In the genomic region with DNA sequence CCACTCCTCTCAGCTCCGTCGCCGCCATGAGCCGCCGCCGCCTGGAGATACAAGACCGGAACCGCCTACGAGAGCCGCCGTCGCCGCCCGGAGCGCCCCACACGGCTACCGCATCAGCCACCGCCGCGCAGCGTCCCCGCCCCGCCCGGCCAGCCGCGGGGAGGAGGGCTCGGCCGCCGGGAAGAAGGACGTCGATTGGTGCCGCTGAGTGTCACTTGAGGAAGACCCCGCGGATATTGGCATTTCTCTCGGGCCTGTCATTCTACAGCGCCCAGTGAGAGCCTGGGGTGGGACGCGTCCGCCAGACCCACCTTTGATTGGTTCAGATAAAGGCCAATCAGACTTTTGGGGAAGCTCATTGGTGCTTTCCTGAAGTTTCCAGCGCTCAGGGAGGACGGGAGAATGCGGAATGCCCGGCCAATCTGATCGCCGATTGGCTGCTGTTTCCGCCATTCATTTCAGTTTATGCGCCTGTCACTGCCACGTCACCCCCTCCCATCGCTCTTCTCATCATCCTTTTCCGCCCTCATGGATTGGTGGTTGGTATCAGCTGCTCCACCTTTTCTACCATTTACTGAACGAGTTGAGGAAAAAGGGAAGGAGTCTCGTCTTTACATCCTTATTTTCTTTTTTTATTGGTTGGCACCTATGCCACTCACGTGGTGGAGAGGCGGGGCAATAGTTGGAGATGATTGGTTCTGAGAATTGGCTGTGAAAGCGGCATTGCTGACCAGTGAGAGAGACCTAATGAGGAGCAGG, we compare ENCODE assay signal across 8 cellular contexts. TPM values are rescaled to one million over a fixed set of nuclear protein-coding genes. Genes with fewer than 3 reads are reported as not detected.
DNase-seq lines count a peak whose midpoint lies in the region; ATAC-seq and TF ChIP-seq lines count a peak whose summit lies in the region.

A gene with protein sequence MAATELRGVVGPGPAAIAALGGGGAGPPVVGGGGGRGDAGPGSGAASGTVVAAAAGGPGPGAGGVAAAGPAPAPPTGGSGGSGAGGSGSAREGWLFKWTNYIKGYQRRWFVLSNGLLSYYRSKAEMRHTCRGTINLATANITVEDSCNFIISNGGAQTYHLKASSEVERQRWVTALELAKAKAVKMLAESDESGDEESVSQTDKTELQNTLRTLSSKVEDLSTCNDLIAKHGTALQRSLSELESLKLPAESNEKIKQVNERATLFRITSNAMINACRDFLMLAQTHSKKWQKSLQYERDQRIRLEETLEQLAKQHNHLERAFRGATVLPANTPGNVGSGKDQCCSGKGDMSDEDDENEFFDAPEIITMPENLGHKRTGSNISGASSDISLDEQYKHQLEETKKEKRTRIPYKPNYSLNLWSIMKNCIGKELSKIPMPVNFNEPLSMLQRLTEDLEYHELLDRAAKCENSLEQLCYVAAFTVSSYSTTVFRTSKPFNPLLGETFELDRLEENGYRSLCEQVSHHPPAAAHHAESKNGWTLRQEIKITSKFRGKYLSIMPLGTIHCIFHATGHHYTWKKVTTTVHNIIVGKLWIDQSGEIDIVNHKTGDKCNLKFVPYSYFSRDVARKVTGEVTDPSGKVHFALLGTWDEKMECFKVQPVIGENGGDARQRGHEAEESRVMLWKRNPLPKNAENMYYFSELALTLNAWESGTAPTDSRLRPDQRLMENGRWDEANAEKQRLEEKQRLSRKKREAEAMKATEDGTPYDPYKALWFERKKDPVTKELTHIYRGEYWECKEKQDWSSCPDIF (minus strand): TSS at position 138 of the 759 bp plus-strand sequence. CDS start 110 bp downstream, at position 28.

- H3K27ac ChIP-seq in DND-41 (ENCODE audit: low read length) (peak within 1 kb of the TSS; percentile 90), Karpas-422 (ENCODE audit: low read length) (peak within 1 kb of the TSS; percentile 33), esophagus muscularis mucosa (replicated peaks in 1 of 4) (peak within 1 kb of the TSS; percentile 91 to 97 (median 96)), muscle layer of duodenum (ENCODE audit: low read length) (peak within 1 kb of the TSS; percentile 99)

- 0% methylated on average over 23 of the region's 55 CpGs for WGBS in esophagus muscularis mucosa

- peaks cover 47% of the 10 kb centered on the region for H3K4me1 ChIP-seq in DND-41 (ENCODE audit: insufficient read depth, low read length)
- H3K4me1 ChIP-seq in Karpas-422 (ENCODE audit: low read length) = peaks cover 38% of the 10 kb centered on the region
- H3K4me1 ChIP-seq in esophagus muscularis mucosa = peaks cover 28 to 49% (median 41%) of the 10 kb centered on the region in 4 donors
- H3K4me1 ChIP-seq in muscle layer of duodenum (ENCODE audit: control insufficient read depth in 1 of 2, insufficient read depth in 2 of 2, low read length in 2 of 2) = peaks cover 31 to 40% of the 10 kb centered on the region in 2 donors

- TF ChIP-seq CTCF in DND-41 (IDR thresholded peaks at IDR 0.05; ENCODE audit: borderline replicate concordance, extremely low read depth, low read length, poor library complexity, severe bottlenecking) (no peak), esophagus muscularis mucosa (IDR thresholded peaks at IDR 0.05) (peak in 1 of 3 experiments; percentile 33)

- peaks cover 23% of the 10 kb centered on the region for H3K36me3 ChIP-seq in DND-41 (ENCODE audit: insufficient read depth, low read length)
- H3K36me3 ChIP-seq in Karpas-422 (ENCODE audit: insufficient read depth, low read length) = peaks cover 5% of the 10 kb centered on the region; the same call in 1 of the 2 replicates
- no peaks in the 10 kb centered on the region for H3K36me3 ChIP-seq in esophagus muscularis mucosa
- no peaks in the 10 kb centered on the region for H3K36me3 ChIP-seq in muscle layer of duodenum (ENCODE audit: control insufficient read depth in 1 of 2, insufficient read depth in 2 of 2, low read length in 2 of 2)

- no peak for TF ChIP-seq EP300 in esophagus muscularis mucosa (IDR thresholded peaks at IDR 0.05)

- peak; percentile 50 for TF ChIP-seq POLR2A in esophagus muscularis mucosa (IDR thresholded peaks at IDR 0.05; ENCODE audit: low read depth)

- H3K27me3 ChIP-seq in DND-41 (ENCODE audit: insufficient read depth, low read length, poor library complexity) = no peaks in the 10 kb centered on the region
- H3K27me3 ChIP-seq in Karpas-422 (ENCODE audit: low read length) = no peaks in the 10 kb centered on the region
- no peaks in the 10 kb centered on the region for H3K27me3 ChIP-seq in esophagus muscularis mucosa
- H3K27me3 ChIP-seq in muscle layer of duodenum (ENCODE audit: low read depth, low read length) = no peaks in the 10 kb centered on the region

- peak within 1 kb of the TSS; percentile 96 for H3K4me2 ChIP-seq in DND-41 (ENCODE audit: insufficient read depth, low read length)
- H3K4me2 ChIP-seq in Karpas-422 (ENCODE audit: low read depth, low read length, poor library complexity, severe bottlenecking) = peak within 1 kb of the TSS; percentile 68

- H3K9me2 ChIP-seq in Karpas-422 (replicated peaks; ENCODE audit: insufficient read depth, low read length) = no peaks in the 10 kb centered on the region

- intact Hi-C loops in esophagus muscularis mucosa (cut with DNase I) = loop anchor here (5.0 to 10.0 kb wide), 2 partner anchors 51 to 81 kb away; a partner anchor contains a TSS

- peak; percentile 99 for DNase-seq in DND-41
- DNase-seq in Karpas-422 = peak; percentile 100
- DNase-seq in RKO (ENCODE audit: low spot score) = peak; percentile 100
- DNase-seq in activated T-helper 1 cell treated with Interleukin-2 at 50 U/mL for 16 hours (ENCODE audit: low read depth) = peak; percentile 94
- peak; percentile 100 for DNase-seq in esophagus muscularis mucosa (ENCODE audit: extremely low spot score)
- peak; percentile 96 to 98 for DNase-seq in stimulated activated CD8-positive, alpha-beta memory T cell treated with anti-CD3 and anti-CD28 coated beads, Interleukin-7, amount 100 ng/mL, for 4 hours (ENCODE audit: low read depth in 2 of 2)

- H3K79me2 ChIP-seq in DND-41 (ENCODE audit: insufficient read depth, low read length) (peaks cover 48% of the 10 kb centered on the region), Karpas-422 (ENCODE audit: low read length) (peaks cover 42% of the 10 kb centered on the region)

- H3K9ac ChIP-seq in DND-41 (ENCODE audit: low read depth, low read length) (peak within 1 kb of the TSS; percentile 69), Karpas-422 (ENCODE audit: low read length) (peak within 1 kb of the TSS; percentile 83)

- H4K20me1 ChIP-seq in DND-41 (ENCODE audit: insufficient read depth, low read length) (peaks cover 34% of the 10 kb centered on the region; the same call in 1 of the 2 replicates), Karpas-422 (ENCODE audit: insufficient read depth, low read depth, low read length) (peaks cover 14% of the 10 kb centered on the region; the same call in 1 of the 2 replicates)

- H3K4me3 ChIP-seq in DND-41 (ENCODE audit: low read depth in 1 of 2, low read length in 2 of 2) = peak within 1 kb of the TSS; percentile 71 to 86
- peak within 1 kb of the TSS; percentile 92 for H3K4me3 ChIP-seq in Karpas-422 (ENCODE audit: low read length)
- H3K4me3 ChIP-seq in esophagus muscularis mucosa = peak within 1 kb of the TSS; percentile 78 to 96 (median 87)
- peak within 1 kb of the TSS; percentile 91 to 96 for H3K4me3 ChIP-seq in muscle layer of duodenum (ENCODE audit: low read depth in 1 of 2, low read length in 2 of 2)

- ATAC-seq in DND-41 (ENCODE audit: insufficient read depth, low read depth) (peak; percentile 87), GM21825 (IDR thresholded peaks at IDR 0.05; ENCODE audit: unreplicated experiment) (peak; percentile 86)

- H2AFZ ChIP-seq in DND-41 (ENCODE audit: low read depth, low read length) (peak within 1 kb of the TSS; percentile 97), Karpas-422 (ENCODE audit: low read length) (no peak within 1 kb of the TSS)

- no peaks in the 10 kb centered on the region for H3K9me3 ChIP-seq in DND-41 (ENCODE audit: insufficient read depth, low read length, severe bottlenecking)
- H3K9me3 ChIP-seq in Karpas-422 (ENCODE audit: low read length) = no peaks in the 10 kb centered on the region
- no peaks in the 10 kb centered on the region for H3K9me3 ChIP-seq in esophagus muscularis mucosa
- H3K9me3 ChIP-seq in muscle layer of duodenum (ENCODE audit: control insufficient read depth in 1 of 2, low read length in 2 of 2) = no peaks in the 10 kb centered on the region

RNA-seq across cellular contexts. Expression of the gene that starts here (rescaled TPM):
- total RNA-seq in Karpas-422 (2014; rRNA removed; shearing (Covaris generic); ENCODE audit: low replicate concordance) = 17.2 and 29.7 TPM in 2 replicates
- total RNA-seq in esophagus muscularis mucosa = 10 to 100 TPM; 32.5 to 40.0 (median 33.3) TPM

Comparison
In these comparisons a context has a peak if more than half of its experiments do, and no peak if none do; other contexts are left out.
1. Peak in every context shown above with its lines: DNase-seq, ATAC-seq, H3K4me3 ChIP-seq and H3K27ac ChIP-seq.
2. H3K27ac ChIP-seq: peak in every context shown above with its lines; median percentile 99 in muscle layer of duodenum; 96 in esophagus muscularis mucosa; 90 in DND-41; 33 in Karpas-422.